Comparison of ENCODE assay signal across 16 cellular contexts in genomic region chr4:5749568-5749967, GRCh38. TPM values are rescaled to one million over a fixed set of nuclear protein-coding genes. Genes with fewer than 3 reads are reported as not detected.
"Had no signal": no experiment of that assay in that cellular context is flagged by ENCODE, and none has a peak within 500 bp of the region (broad histone marks: within the 10 kb centered on the region; RNA-seq: fewer than 3 reads in every experiment).

No MANE protein-coding gene starts in this region.

- H3K27me3 Mint-ChIP-seq: activated naive CD4-positive, alpha-beta T cell treated with anti-CD3 and anti-CD28 coated beads, Interleukin-2, amount 10 ng/mL, durations not matched to agents 7 days and 5 days; central memory CD8-positive, alpha-beta T cell; dendritic cell treated with granulocyte-macrophage colony-stimulating factor and Interleukin-4, amounts not matched to agents 40 ng/mL and 50 ng/mL, for 4 days; natural killer cell treated with Interleukin-12 subunit alpha and Interleukin-12 subunit beta and Interleukin-15 and Interleukin-18, amount 100 ng/mL, for 72 hours had no signal

- DNase-seq: activated CD4-positive, alpha-beta T cell treated with anti-CD3 and anti-CD28 coated beads for 4 hours; activated naive CD4-positive, alpha-beta T cell treated with anti-CD3 and anti-CD28 coated beads, Interleukin-2, amount 10 ng/mL, durations not matched to agents 7 days and 5 days; adrenal gland; body of pancreas; erythroblast; hypothalamus; immature natural killer cell; ovary; T-helper 1 cell; WERI-Rb-1 had no signal

- H3K27ac Mint-ChIP-seq: activated naive CD4-positive, alpha-beta T cell treated with anti-CD3 and anti-CD28 coated beads, Interleukin-2, amount 10 ng/mL, durations not matched to agents 7 days and 5 days; dendritic cell treated with granulocyte-macrophage colony-stimulating factor and Interleukin-4, amounts not matched to agents 40 ng/mL and 50 ng/mL, for 4 days; immature natural killer cell; natural killer cell treated with Interleukin-12 subunit alpha and Interleukin-12 subunit beta and Interleukin-15 and Interleukin-18, amount 100 ng/mL, for 72 hours had no signal

- H3K4me3 ChIP-seq: adrenal gland, body of pancreas, lung, ovary, skin epidermis, vagina had no signal

- H3K36me3 ChIP-seq: adrenal gland, ovary had no signal

- H3K4me1 Mint-ChIP-seq: activated naive CD4-positive, alpha-beta T cell treated with anti-CD3 and anti-CD28 coated beads, Interleukin-2, amount 10 ng/mL, durations not matched to agents 7 days and 5 days; central memory CD8-positive, alpha-beta T cell; immature natural killer cell had no signal

- H3K9me3 ChIP-seq: adrenal gland, body of pancreas, ovary, vagina had no signal

- ATAC-seq: body of pancreas; natural killer cell treated with Interleukin-12 subunit alpha and Interleukin-12 subunit beta and Interleukin-15 and Interleukin-18, amount 100 ng/mL, for 72 hours had no signal

- H3K36me3 Mint-ChIP-seq: activated naive CD4-positive, alpha-beta T cell treated with anti-CD3 and anti-CD28 coated beads, Interleukin-2, amount 10 ng/mL, durations not matched to agents 7 days and 5 days; immature natural killer cell; natural killer cell treated with Interleukin-12 subunit alpha and Interleukin-12 subunit beta and Interleukin-15 and Interleukin-18, amount 100 ng/mL, for 72 hours had no signal

- H3K4me3 Mint-ChIP-seq: activated naive CD4-positive, alpha-beta T cell treated with anti-CD3 and anti-CD28 coated beads, Interleukin-2, amount 10 ng/mL, durations not matched to agents 7 days and 5 days; central memory CD8-positive, alpha-beta T cell; dendritic cell treated with granulocyte-macrophage colony-stimulating factor and Interleukin-4, amounts not matched to agents 40 ng/mL and 50 ng/mL, for 4 days; immature natural killer cell; natural killer cell treated with Interleukin-12 subunit alpha and Interleukin-12 subunit beta and Interleukin-15 and Interleukin-18, amount 100 ng/mL, for 72 hours had no signal

- H3K9me3 Mint-ChIP-seq: central memory CD8-positive, alpha-beta T cell; dendritic cell treated with granulocyte-macrophage colony-stimulating factor and Interleukin-4, amounts not matched to agents 40 ng/mL and 50 ng/mL, for 4 days; immature natural killer cell; natural killer cell treated with Interleukin-12 subunit alpha and Interleukin-12 subunit beta and Interleukin-15 and Interleukin-18, amount 100 ng/mL, for 72 hours had no signal

- H3K27ac ChIP-seq: adrenal gland, body of pancreas, ovary, vagina had no signal

- H3K27me3 ChIP-seq: adrenal gland, body of pancreas, ovary, vagina had no signal

RNA-seq across cellular contexts. Expression of gene EVC, which starts 38.6 kb away (rescaled TPM):
- polyA plus RNA-seq: immature natural killer cell had no signal

RNA-seq across cellular contexts. Expression of gene EVC2, which starts 41.2 kb away (rescaled TPM):
- polyA plus RNA-seq: immature natural killer cell had no signal
